9 cellular contexts compared by ENCODE assay signal in the genomic region with DNA sequence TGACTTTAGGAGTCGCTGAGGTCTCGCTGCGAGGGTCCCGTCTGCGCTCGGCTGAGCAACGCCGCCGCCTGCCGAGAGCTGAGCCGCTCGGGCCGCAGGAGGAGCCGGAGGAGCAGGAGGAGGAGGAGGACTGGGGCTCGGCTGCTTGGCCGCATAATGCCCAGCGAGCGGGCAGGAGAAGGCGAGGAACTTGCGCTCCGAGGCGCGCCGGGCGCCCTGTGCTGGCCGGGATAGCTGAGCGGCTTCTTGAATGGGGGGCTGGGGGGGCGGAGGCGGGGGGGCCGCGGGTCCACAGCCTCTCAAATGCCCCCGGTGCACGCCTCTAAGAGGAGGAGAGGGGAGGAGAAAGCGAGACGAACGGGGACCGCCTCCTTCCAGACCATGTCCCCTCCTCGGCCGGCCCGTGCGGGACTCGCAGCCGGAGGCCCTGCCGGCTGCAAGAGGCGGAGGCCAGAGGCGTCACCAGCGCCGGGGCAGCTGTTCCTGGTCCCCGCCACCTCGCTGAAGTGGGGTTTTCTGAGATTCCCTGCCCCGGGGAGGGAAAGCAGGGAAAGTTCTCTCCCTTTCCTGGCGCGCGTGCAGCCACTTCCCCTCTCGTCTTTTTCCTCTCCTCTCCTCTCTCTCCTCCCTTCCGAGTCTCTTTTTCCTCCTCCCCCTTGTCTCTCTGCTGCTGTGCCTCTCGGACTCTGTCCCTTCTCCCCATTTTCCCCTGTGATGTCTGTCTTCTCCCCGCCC. TPM values are rescaled to one million over a fixed set of nuclear protein-coding genes. Genes with fewer than 3 reads are reported as not detected.
DNase-seq lines count a peak whose midpoint lies in the region; ATAC-seq and TF ChIP-seq lines count a peak whose summit lies in the region.
"Had no signal": no experiment of that assay in that cellular context is flagged by ENCODE, and none has a peak within 500 bp of the region (broad histone marks: within the 10 kb centered on the region; RNA-seq: fewer than 3 reads in every experiment).

A gene with protein sequence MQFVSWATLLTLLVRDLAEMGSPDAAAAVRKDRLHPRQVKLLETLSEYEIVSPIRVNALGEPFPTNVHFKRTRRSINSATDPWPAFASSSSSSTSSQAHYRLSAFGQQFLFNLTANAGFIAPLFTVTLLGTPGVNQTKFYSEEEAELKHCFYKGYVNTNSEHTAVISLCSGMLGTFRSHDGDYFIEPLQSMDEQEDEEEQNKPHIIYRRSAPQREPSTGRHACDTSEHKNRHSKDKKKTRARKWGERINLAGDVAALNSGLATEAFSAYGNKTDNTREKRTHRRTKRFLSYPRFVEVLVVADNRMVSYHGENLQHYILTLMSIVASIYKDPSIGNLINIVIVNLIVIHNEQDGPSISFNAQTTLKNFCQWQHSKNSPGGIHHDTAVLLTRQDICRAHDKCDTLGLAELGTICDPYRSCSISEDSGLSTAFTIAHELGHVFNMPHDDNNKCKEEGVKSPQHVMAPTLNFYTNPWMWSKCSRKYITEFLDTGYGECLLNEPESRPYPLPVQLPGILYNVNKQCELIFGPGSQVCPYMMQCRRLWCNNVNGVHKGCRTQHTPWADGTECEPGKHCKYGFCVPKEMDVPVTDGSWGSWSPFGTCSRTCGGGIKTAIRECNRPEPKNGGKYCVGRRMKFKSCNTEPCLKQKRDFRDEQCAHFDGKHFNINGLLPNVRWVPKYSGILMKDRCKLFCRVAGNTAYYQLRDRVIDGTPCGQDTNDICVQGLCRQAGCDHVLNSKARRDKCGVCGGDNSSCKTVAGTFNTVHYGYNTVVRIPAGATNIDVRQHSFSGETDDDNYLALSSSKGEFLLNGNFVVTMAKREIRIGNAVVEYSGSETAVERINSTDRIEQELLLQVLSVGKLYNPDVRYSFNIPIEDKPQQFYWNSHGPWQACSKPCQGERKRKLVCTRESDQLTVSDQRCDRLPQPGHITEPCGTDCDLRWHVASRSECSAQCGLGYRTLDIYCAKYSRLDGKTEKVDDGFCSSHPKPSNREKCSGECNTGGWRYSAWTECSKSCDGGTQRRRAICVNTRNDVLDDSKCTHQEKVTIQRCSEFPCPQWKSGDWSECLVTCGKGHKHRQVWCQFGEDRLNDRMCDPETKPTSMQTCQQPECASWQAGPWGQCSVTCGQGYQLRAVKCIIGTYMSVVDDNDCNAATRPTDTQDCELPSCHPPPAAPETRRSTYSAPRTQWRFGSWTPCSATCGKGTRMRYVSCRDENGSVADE (N-terminal part only) (minus strand): TSS at position 220 of the 735 bp plus-strand sequence. CDS start 343 bp downstream, outside the sequence.

- ATAC-seq in GM18519 (IDR thresholded peaks at IDR 0.05; ENCODE audit: low FRiP score, unreplicated experiment) (no peak), GM21515 (IDR thresholded peaks at IDR 0.05; ENCODE audit: unreplicated experiment) (no peak)

- peak within 1 kb of the TSS; percentile 93 for H3K4me2 ChIP-seq in GM23248 (ENCODE audit: unreplicated experiment)

- H3K9ac ChIP-seq in GM23248 = peak within 1 kb of the TSS; percentile 78

- TF ChIP-seq CTCF in WERI-Rb-1 (IDR thresholded peaks at IDR 0.05; ENCODE audit: low read depth, low read length) = no peak

- DNase-seq in GM23248 (peak; percentile 84), WERI-Rb-1 (peak; percentile 42), glomerular endothelial cell (ENCODE audit: extremely low read depth, low read depth, low spot score) (no peak)
- no peak for DNase-seq in activated CD4-positive, CD25-positive, alpha-beta regulatory T cell treated with anti-CD3 and anti-CD28 coated beads, Interleukin-2, amount 50 U/mL, for 72 hours
- no peak for DNase-seq in activated CD4-positive, CD25-positive, alpha-beta regulatory T cell (lab: John Stamatoyannopoulos, UW)

- 0 out of 2 replicates have a peak, but pooled peaks cover 5% of the 10 kb centered on the region for H3K4me1 ChIP-seq in GM23248 (ENCODE audit: insufficient read depth)
- peaks cover 25% of the 10 kb centered on the region for H3K4me1 ChIP-seq in neuron (ENCODE audit: insufficient read depth, low read length)

- in situ Hi-C loops in GM23248 (cut with MboI) = no loop called here

- no peaks in the 10 kb centered on the region for H4K20me1 ChIP-seq in GM23248 (ENCODE audit: insufficient read depth)

- no peaks in the 10 kb centered on the region for H3K79me2 ChIP-seq in GM23248 (ENCODE audit: insufficient read depth)

- H3K4me3 ChIP-seq in GM23248 (peak within 1 kb of the TSS; percentile 91), WERI-Rb-1 (ENCODE audit: low read depth, low read length) (peak within 1 kb of the TSS; percentile 49), neuron (ENCODE audit: low read length) (peak within 1 kb of the TSS; percentile 77)

- H3K27me3 ChIP-seq in GM23248 (replicated peaks; ENCODE audit: insufficient read depth) (no peaks in the 10 kb centered on the region), WERI-Rb-1 (ENCODE audit: insufficient read depth, low read depth, severe bottlenecking) (peaks cover 55% of the 10 kb centered on the region), neuron (ENCODE audit: insufficient read depth, low read length) (peaks cover 20% of the 10 kb centered on the region)

- no peaks in the 10 kb centered on the region for H3K9me3 ChIP-seq in GM23248 (ENCODE audit: low read depth)
- H3K9me3 ChIP-seq in WERI-Rb-1 (ENCODE audit: severe bottlenecking) = no peaks in the 10 kb centered on the region
- no peaks in the 10 kb centered on the region for H3K9me3 ChIP-seq in neuron (ENCODE audit: low read length)

- peaks cover 23% of the 10 kb centered on the region for H3F3A ChIP-seq in GM23248 (ENCODE audit: insufficient read depth)

- H3K27ac ChIP-seq in GM23248 (peak within 1 kb of the TSS; percentile 87), WERI-Rb-1 (no peak within 1 kb of the TSS)
- H3K27ac ChIP-seq: HL-60 had no signal

- H2AFZ ChIP-seq in GM23248 (peak within 1 kb of the TSS; percentile 94), neuron (ENCODE audit: low read depth, low read length) (peak within 1 kb of the TSS; percentile 97)

- H3K36me3 ChIP-seq in GM23248 (ENCODE audit: low read depth) (no peaks in the 10 kb centered on the region), WERI-Rb-1 (no peaks in the 10 kb centered on the region), neuron (ENCODE audit: insufficient read depth, low read length) (no peaks in the 10 kb centered on the region)

- WGBS in GM23248 (ENCODE audit: low coverage in 1 of 2, low lambda C conversion rate in 2 of 2, missing lambda C conversion rate in 2 of 2), 2 experiments = 1% methylated on average over 35 to 53 of the region's 58 CpGs

- H3K9me2 ChIP-seq in GM23248 (ENCODE audit: insufficient read depth) = no peaks in the 10 kb centered on the region

RNA-seq across cellular contexts. Expression of the gene that starts here (rescaled TPM):
- total RNA-seq in GM23248 (2014; rRNA removed; shearing (Covaris generic)) = 1.3 and 1.5 TPM in 2 replicates
- 0.68 and 0.75 TPM in 2 replicates for polyA plus RNA-seq in GM23248 (2016; fragmentation: Nextera tagmentation; extraction: Ambion mirVana)
- 72.1 and 96.2 TPM in 2 replicates for total RNA-seq in glomerular endothelial cell

Comparison
In these comparisons a context has a peak if more than half of its experiments do, and no peak if none do; other contexts are left out.
1. RNA of the gene that starts here (total RNA-seq): 72.1 to 96.2 TPM in glomerular endothelial cell; 1.3 to 1.5 TPM in GM23248; every median in the first group is over 10 times any median in the second.
2. DNase-seq: peak in GM23248 (single experiment) and WERI-Rb-1 (single experiment); none in glomerular endothelial cell (single experiment), activated CD4-positive, CD25-positive, alpha-beta regulatory T cell treated with anti-CD3 and anti-CD28 coated beads, Interleukin-2, amount 50 U/mL, for 72 hours (single experiment) and activated CD4-positive, CD25-positive, alpha-beta regulatory T cell (0 of 4).
3. Peak in every context shown above with its lines, with median percentiles within 50 percentile points of each other: H3K4me3 ChIP-seq.